Comparison of ENCODE assay signal across 1 cellular context in genomic region chrX:136936183-136936549, GRCh38.
TF ChIP-seq lines count a peak whose summit lies in the region.

No MANE protein-coding gene starts in this region.

TF ChIP-seq in SK-N-SH, 30 proteins besides CTCF, POLR2A, EP300 and RAD21 (continued from another document):
- TF ChIP-seq MEF2A (IDR thresholded peaks at IDR 0.05; ENCODE audit: borderline replicate concordance, low read depth) (no peak), PBX3 (IDR thresholded peaks at IDR 0.05) (no peak)
